In the genomic region with DNA sequence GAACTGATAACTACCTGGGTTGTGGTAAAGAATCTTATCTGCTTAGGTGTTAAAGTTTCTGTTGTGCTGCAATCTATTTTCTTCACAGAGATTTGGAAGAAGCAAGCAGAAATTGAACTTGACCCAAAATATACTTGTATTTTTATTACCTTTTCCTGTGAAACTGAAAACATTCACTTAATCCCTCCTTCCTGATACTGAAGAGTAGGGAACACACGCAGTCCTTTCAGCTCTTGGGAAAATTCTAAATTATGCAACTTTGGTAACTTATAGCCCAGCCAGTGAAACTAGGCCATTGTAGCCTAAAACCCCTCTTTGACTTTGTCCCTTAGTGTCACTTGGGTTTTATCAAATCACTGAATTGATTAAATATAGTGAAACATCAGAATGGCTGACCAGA, we compare ENCODE assay signal across 15 cellular contexts.
DNase-seq lines count a peak whose midpoint lies in the region; TF ChIP-seq lines count a peak whose summit lies in the region.
"Had no signal": no experiment of that assay in that cellular context is flagged by ENCODE, and none has a peak within 500 bp of the region (broad histone marks: within the 10 kb centered on the region; RNA-seq: fewer than 3 reads in every experiment).

No MANE protein-coding gene starts in this region.

- BruUV-seq in MCF 10A (replicated peaks; lab: Mats Ljungman, UMichigan), result no TSS peak

- peak; percentile 52 for DNase-seq in MCF 10A (ENCODE audit: unreplicated experiment)
- no peak for DNase-seq in breast epithelium (ENCODE audit: low spot score in 2 of 2)
- DNase-seq in ascending aorta (ENCODE audit: low spot score in 2 of 2), result no peak
- no peak for DNase-seq in tibial artery
- no peak for DNase-seq in activated naive CD4-positive, alpha-beta T cell (lab: John Stamatoyannopoulos, UW)
- no peak for DNase-seq in GOT3 (lab: John Stamatoyannopoulos, UW)
- DNase-seq in hypothalamus (lab: John Stamatoyannopoulos, UW), result no peak
- DNase-seq: ACHN; BE2C; Caco-2; CD4-positive, CD25-positive, alpha-beta regulatory T cell had no signal

- H3K27ac ChIP-seq in breast epithelium (peak overlapping the region in 1 of 2 donors; percentile 8), ascending aorta (peak overlapping the region; percentile 7 to 25), tibial artery (peak overlapping the region; percentile 25 to 39)

- CTCF ChIA-PET in MCF 10A (lab: Yijun Ruan, JAX), result interaction anchor here (0.7 kb wide), 1 partner anchor 30 kb away, joined by 3 read pairs; no protein-coding TSS in a partner anchor

- TF ChIP-seq POLR2A in breast epithelium (IDR thresholded peaks at IDR 0.05), result no peak

- no peaks in the 10 kb centered on the region for H3K27me3 ChIP-seq in breast epithelium
- no peaks in the 10 kb centered on the region for H3K27me3 ChIP-seq in ascending aorta
- H3K27me3 ChIP-seq in tibial artery, result no peaks in the 10 kb centered on the region
- H3K27me3 ChIP-seq: BE2C had no signal

- H3K27me3 Mint-ChIP-seq in MCF 10A (ENCODE audit: insufficient read depth, unreplicated experiment) (no peaks in the 10 kb centered on the region), nephron (ENCODE audit: low read depth) (no peaks in the 10 kb centered on the region)
- H3K27me3 Mint-ChIP-seq: CD4-positive, CD25-positive, alpha-beta regulatory T cell; IgD-negative memory B cell had no signal

- intact Hi-C loops in MCF 10A (cut with micrococcal nuclease) (no loop called here), breast epithelium (cut with DNase I; ENCODE audit: low total_unique reads) (no loop called here), ascending aorta (cut with DNase I) (loop anchor here (10.0 kb wide), 1 partner anchor 268 kb away; no protein-coding TSS in a partner anchor), tibial artery (cut with DNase I; ENCODE audit: low total_unique reads) (no loop called here)

- no peak overlapping the region for H3K4me3 ChIP-seq in breast epithelium
- no peak overlapping the region for H3K4me3 ChIP-seq in ascending aorta
- H3K4me3 ChIP-seq in tibial artery, result no peak overlapping the region
- H3K4me3 ChIP-seq: GM12878, HAP-1 had no signal

- H3K4me1 ChIP-seq in breast epithelium (no peaks in the 10 kb centered on the region), ascending aorta (peaks cover 0 to 5% of the 10 kb centered on the region in 2 donors), tibial artery (peaks cover 0 to 28% (median 10%) of the 10 kb centered on the region in 4 donors)
- H3K4me1 ChIP-seq: BE2C, Caco-2, HAP-1 had no signal

- H3K4me1 Mint-ChIP-seq in MCF 10A (ENCODE audit: insufficient read depth, unreplicated experiment), result peaks cover 22% of the 10 kb centered on the region
- H3K4me1 Mint-ChIP-seq in nephron, result peaks cover 34% of the 10 kb centered on the region
- H3K4me1 Mint-ChIP-seq: CD4-positive, CD25-positive, alpha-beta regulatory T cell; IgD-negative memory B cell had no signal

- H3K27ac Mint-ChIP-seq in MCF 10A (ENCODE audit: low read depth, unreplicated experiment) (peak overlapping the region; percentile 40), nephron (peak overlapping the region; percentile 66 to 84 (median 80))
- H3K27ac Mint-ChIP-seq: CD4-positive, CD25-positive, alpha-beta regulatory T cell; IgD-negative memory B cell had no signal

- H3K36me3 ChIP-seq in breast epithelium (no peaks in the 10 kb centered on the region), ascending aorta (no peaks in the 10 kb centered on the region), tibial artery (no peaks in the 10 kb centered on the region)
- H3K36me3 ChIP-seq: BE2C, HAP-1 had no signal

- POLR2A ChIA-PET in MCF 10A (lab: Yijun Ruan, JAX), result interaction anchor here (0.8 to 1.6 kb wide), 2 partner anchors 128 to 264 kb away, joined by 3 to 4 read pairs; a partner anchor contains a TSS

- TF ChIP-seq CTCF in MCF 10A (IDR thresholded peaks at IDR 0.05; ENCODE audit: unreplicated experiment) (no peak), breast epithelium (IDR thresholded peaks at IDR 0.05) (no peak), ascending aorta (IDR thresholded peaks at IDR 0.05) (no peak), nephron (IDR thresholded peaks at IDR 0.05; ENCODE audit: unreplicated experiment in 3 of 3) (no peak), tibial artery (IDR thresholded peaks at IDR 0.05) (no peak)

- H3K9me3 Mint-ChIP-seq in MCF 10A (ENCODE audit: unreplicated experiment) (no peaks in the 10 kb centered on the region), nephron (peaks cover 25% of the 10 kb centered on the region)

- H3K9me3 ChIP-seq in breast epithelium, result peaks cover 2 to 13% of the 10 kb centered on the region in 2 donors
- H3K9me3 ChIP-seq in ascending aorta, result peaks cover 0 to 3% of the 10 kb centered on the region in 2 donors
- H3K9me3 ChIP-seq in tibial artery, result no peaks in the 10 kb centered on the region
- H3K9me3 ChIP-seq: BE2C, Caco-2, HAP-1 had no signal

- H3K4me3 Mint-ChIP-seq in MCF 10A (ENCODE audit: unreplicated experiment), result no peak overlapping the region
- H3K4me3 Mint-ChIP-seq in nephron, result no peak overlapping the region
- H3K4me3 Mint-ChIP-seq: CD4-positive, CD25-positive, alpha-beta regulatory T cell; IgD-negative memory B cell had no signal

- no peaks in the 10 kb centered on the region for H3K36me3 Mint-ChIP-seq in MCF 10A (ENCODE audit: insufficient read depth, unreplicated experiment)
- H3K36me3 Mint-ChIP-seq in nephron (ENCODE audit: low read depth), result no peaks in the 10 kb centered on the region
- H3K36me3 Mint-ChIP-seq: CD4-positive, CD25-positive, alpha-beta regulatory T cell; IgD-negative memory B cell had no signal
